11 cellular contexts compared by ENCODE assay signal in genomic region chr5:135930029-135930948, GRCh38. TPM values are rescaled to one million over a fixed set of nuclear protein-coding genes. Genes with fewer than 3 reads are reported as not detected.
DNase-seq lines count a peak whose midpoint lies in the region; ATAC-seq, FAIRE-seq and TF ChIP-seq lines count a peak whose summit lies in the region.
"Had no signal": no experiment of that assay in that cellular context is flagged by ENCODE, and none has a peak within 500 bp of the region (broad histone marks: within the 10 kb centered on the region; RNA-seq: fewer than 3 reads in every experiment).

No MANE protein-coding gene starts in this region.

- H3K27me3 ChIP-seq in astrocyte (ENCODE audit: insufficient read depth, low read length) (peaks cover 53% of the 10 kb centered on the region), testis (no peaks in the 10 kb centered on the region)

- no peaks in the 10 kb centered on the region for H3K36me3 Mint-ChIP-seq in astrocyte (ENCODE audit: low read depth, unreplicated experiment)

- H3K4me3 ChIP-seq in astrocyte (ENCODE audit: insufficient read depth, low read depth, low read length), result peak overlapping the region; percentile 49
- H3K4me3 ChIP-seq in kidney (ENCODE audit: low read length in 2 of 2), result peak overlapping the region in 1 of 2 donors; percentile 59
- H3K4me3 ChIP-seq in testis, result peak overlapping the region; percentile 42 to 47

- TF ChIP-seq POLR2A in testis (IDR thresholded peaks at IDR 0.05), result no peak

- H3K9me3 Mint-ChIP-seq in astrocyte (ENCODE audit: unreplicated experiment), result peaks cover 1% of the 10 kb centered on the region

- H2AFZ ChIP-seq in astrocyte (ENCODE audit: low read depth, low read length), result peak overlapping the region; percentile 74

- H3K4me1 Mint-ChIP-seq in astrocyte (ENCODE audit: low read depth, unreplicated experiment), result peaks cover 5% of the 10 kb centered on the region

- H3K4me2 ChIP-seq in astrocyte (ENCODE audit: low read length), result peak overlapping the region; percentile 84

- no peaks in the 10 kb centered on the region for H3K9me3 ChIP-seq in astrocyte (ENCODE audit: insufficient read depth, low read depth, low read length)
- no peaks in the 10 kb centered on the region for H3K9me3 ChIP-seq in kidney (ENCODE audit: control insufficient read depth in 1 of 2, low read length in 2 of 2)
- H3K9me3 ChIP-seq in testis, result no peaks in the 10 kb centered on the region

- no peaks in the 10 kb centered on the region for H3K4me1 ChIP-seq in astrocyte (ENCODE audit: insufficient read depth, low read length)
- no peaks in the 10 kb centered on the region for H3K4me1 ChIP-seq in kidney (ENCODE audit: control insufficient read depth in 1 of 2, insufficient read depth in 1 of 2, low read depth in 1 of 2, low read length in 2 of 2)
- no peaks in the 10 kb centered on the region for H3K4me1 ChIP-seq in testis

- no peak overlapping the region for H3K27ac Mint-ChIP-seq in astrocyte (ENCODE audit: unreplicated experiment)

- peaks cover 60% of the 10 kb centered on the region for H3K27me3 Mint-ChIP-seq in astrocyte (ENCODE audit: low read depth, unreplicated experiment)

- TF ChIP-seq CTCF in astrocyte (IDR thresholded peaks at IDR 0.05; ENCODE audit: insufficient read depth, low read depth, low read length) (no peak), kidney (IDR thresholded peaks at IDR 0.05; ENCODE audit: borderline replicate concordance, extremely low read depth, insufficient read depth) (no peak), testis (IDR thresholded peaks at IDR 0.05) (no peak)

- no peak overlapping the region for H3K9ac ChIP-seq in astrocyte (ENCODE audit: low read length)
- H3K9ac ChIP-seq in kidney (ENCODE audit: low read length in 2 of 2), result no peak overlapping the region

- no peaks in the 10 kb centered on the region for H4K20me1 ChIP-seq in astrocyte (ENCODE audit: insufficient read depth, low read length)

- FAIRE-seq in astrocyte (lab: Jason Lieb, UNC) (no peak), kidney (lab: Jason Lieb, UNC) (no peak)
- FAIRE-seq: keratinocyte had no signal

- H3K27ac ChIP-seq in astrocyte (ENCODE audit: low read depth, low read length), result no peak overlapping the region
- H3K27ac ChIP-seq in kidney (ENCODE audit: low read depth in 2 of 2, low read length in 2 of 2), result no peak overlapping the region
- no peak overlapping the region for H3K27ac ChIP-seq in testis

- intact Hi-C loops in kidney (cut with DNase I), result no loop called here
- intact Hi-C loops in testis (cut with DNase I; ENCODE audit: low total_unique reads), result no loop called here

- peak; percentile 64 to 75 for DNase-seq in NCI-H524 (lab: John Stamatoyannopoulos, UW)
- DNase-seq in NCI-H524 treated with DMSO at 0.1 percent for 48 hours (lab: John Stamatoyannopoulos, UW), result no peak
- DNase-seq in astrocyte (ENCODE audit: low read depth), result no peak
- DNase-seq in kidney, result peak; percentile 70
- DNase-seq in testis, result peak; percentile 54
- no peak for DNase-seq in AG08395 (ENCODE audit: low spot score)

- H3K36me3 ChIP-seq in astrocyte (ENCODE audit: insufficient read depth, low read length) (no peaks in the 10 kb centered on the region), kidney (ENCODE audit: control insufficient read depth in 1 of 2, insufficient read depth in 2 of 2, low read length in 2 of 2) (no peaks in the 10 kb centered on the region), testis (ENCODE audit: low read depth, missing control alignments) (no peaks in the 10 kb centered on the region)

- H3K4me3 Mint-ChIP-seq in astrocyte (ENCODE audit: unreplicated experiment), result peak overlapping the region; percentile 75

- H3K79me2 ChIP-seq in astrocyte (ENCODE audit: insufficient read depth, low read length), result no peaks in the 10 kb centered on the region

- ATAC-seq in GM19467 (IDR thresholded peaks at IDR 0.05; ENCODE audit: unreplicated experiment) (no peak), GM19397 (IDR thresholded peaks at IDR 0.05; ENCODE audit: unreplicated experiment) (no peak)

- 4 to 13% methylated on average over 12 to 43 of the region's 99 CpGs for WGBS in testis, 2 donors

RNA-seq across cellular contexts. Expression of gene LECT2, which starts 24.5 kb away (rescaled TPM):
- total RNA-seq in astrocyte (not detected in 2 replicates), kidney (not detected), testis (1 to 10 TPM in 1 of 2 donors, under 1 TPM in 1; 0.87 to 6.6 TPM)
- polyA plus RNA-seq in kidney (ENCODE audit: insufficient read depth, low read depth, low replicate concordance) (not detected), testis (ENCODE audit: insufficient read depth, low read depth, low replicate concordance) (14.5 TPM)
- total RNA-seq: RPMI7951 had no signal
- polyA plus RNA-seq: BJ, keratinocyte had no signal

RNA-seq across cellular contexts. Expression of gene IL9, which starts 34.6 kb away (rescaled TPM):
- total RNA-seq in astrocyte, result not detected in 2 replicates
- total RNA-seq in kidney, result not detected
- not detected for polyA plus RNA-seq in kidney (ENCODE audit: insufficient read depth, low read depth, low replicate concordance)
- total RNA-seq in testis, result not detected
- not detected for polyA plus RNA-seq in testis (ENCODE audit: insufficient read depth, low read depth, low replicate concordance)
- total RNA-seq: RPMI7951 had no signal
- polyA plus RNA-seq: BJ, keratinocyte had no signal

Comparison
In these comparisons a context has a peak if more than half of its experiments do, and no peak if none do; other contexts are left out.
1. DNase-seq: peak in NCI-H524 (2 of 2), kidney (single experiment) and testis (single experiment); none in NCI-H524 treated with DMSO at 0.1 percent for 48 hours (single experiment), astrocyte (single experiment) and AG08395 (single experiment).